ENCODE assay signal across 1 cellular context in the genomic region with DNA sequence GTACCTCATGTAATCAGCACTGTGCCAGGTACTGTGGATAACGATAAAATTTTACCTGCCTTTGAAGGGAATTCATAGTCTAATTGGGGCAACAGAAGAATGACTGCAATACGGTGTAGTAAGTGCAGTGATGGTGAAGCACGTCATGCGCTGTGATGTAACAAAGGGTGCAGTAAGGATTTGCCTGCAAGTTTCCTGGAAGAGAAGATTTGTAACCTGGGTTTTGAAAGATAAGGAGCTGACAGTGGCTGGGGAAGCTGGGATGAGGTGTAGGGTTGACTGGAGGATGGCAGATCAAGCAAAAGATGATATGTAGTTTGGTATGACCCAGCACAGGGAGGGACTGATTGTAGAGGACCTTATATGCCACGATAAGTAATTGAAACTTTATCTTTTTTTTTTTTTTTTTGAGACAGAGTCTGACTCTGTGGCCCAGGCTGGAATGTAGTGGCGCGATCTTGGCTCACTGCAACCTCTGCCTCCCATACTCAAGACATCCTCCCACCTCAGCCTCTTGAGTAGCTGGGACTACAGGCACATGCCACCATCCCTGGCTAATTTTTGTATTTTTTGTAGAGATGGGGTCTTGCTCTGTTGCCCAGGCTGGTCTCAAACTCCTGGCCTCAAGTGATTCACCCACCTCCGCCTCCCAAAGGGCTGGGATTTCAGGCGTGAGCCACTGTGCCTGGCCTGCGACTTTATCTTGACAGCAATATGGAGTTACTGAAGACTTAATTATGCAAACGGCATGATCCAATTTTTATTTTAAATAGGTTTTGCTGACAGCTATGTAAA.
TF ChIP-seq lines count a peak whose summit lies in the region.

No MANE protein-coding gene starts in this region.

TF ChIP-seq in K562, 482 proteins besides CTCF, POLR2A, EP300 and RAD21 (continued from another document and continues in another):
- TF ChIP-seq, protein P1, sequence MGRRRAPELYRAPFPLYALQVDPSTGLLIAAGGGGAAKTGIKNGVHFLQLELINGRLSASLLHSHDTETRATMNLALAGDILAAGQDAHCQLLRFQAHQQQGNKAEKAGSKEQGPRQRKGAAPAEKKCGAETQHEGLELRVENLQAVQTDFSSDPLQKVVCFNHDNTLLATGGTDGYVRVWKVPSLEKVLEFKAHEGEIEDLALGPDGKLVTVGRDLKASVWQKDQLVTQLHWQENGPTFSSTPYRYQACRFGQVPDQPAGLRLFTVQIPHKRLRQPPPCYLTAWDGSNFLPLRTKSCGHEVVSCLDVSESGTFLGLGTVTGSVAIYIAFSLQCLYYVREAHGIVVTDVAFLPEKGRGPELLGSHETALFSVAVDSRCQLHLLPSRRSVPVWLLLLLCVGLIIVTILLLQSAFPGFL (CRISPR knock-in tag; IDR thresholded peaks at IDR 0.05): no peak
- 0 out of 4 replicates have a peak, but pooled peaks of 1 of the 2 experiments have one; percentile 32 for TF ChIP-seq ETV6 (IDR thresholded peaks at IDR 0.05; ENCODE audit: borderline replicate concordance in 1 of 2, low read depth in 2 of 2, low read length in 1 of 2)
- no peak for TF ChIP-seq ETV6 (CRISPR knock-in tag; IDR thresholded peaks at IDR 0.05; ENCODE audit: borderline replicate concordance)
- TF ChIP-seq THRA (IDR thresholded peaks at IDR 0.05): no peak
- TF ChIP-seq ARID1B (IDR thresholded peaks at IDR 0.05): peak; percentile 85
- TF ChIP-seq MEIS2 (IDR thresholded peaks at IDR 0.05; ENCODE audit: partially characterized antibody): peak; percentile 91
- TF ChIP-seq CTBP1 (IDR thresholded peaks at IDR 0.05; ENCODE audit: borderline replicate concordance): peak; percentile 94
- 0 out of 4 replicates have a peak, but pooled peaks of 1 of the 2 experiments have one; percentile 56 for TF ChIP-seq ZNF318 (IDR thresholded peaks at IDR 0.05; ENCODE audit: borderline replicate concordance in 1 of 2, low read depth in 1 of 2)
- TF ChIP-seq CEBPB (tag; IDR thresholded peaks at IDR 0.05): peak; percentile 91
- TF ChIP-seq ZNF384 (IDR thresholded peaks at IDR 0.05; ENCODE audit: low read depth, low read length): peak; percentile 42; the same call in 1 of the 2 replicates
- no peak for TF ChIP-seq NR4A1 (CRISPR knock-in tag; IDR thresholded peaks at IDR 0.05)
- no peak for TF ChIP-seq NR4A1 (tag; IDR thresholded peaks at IDR 0.05)
- TF ChIP-seq ZNF584 (CRISPR knock-in tag; IDR thresholded peaks at IDR 0.05; ENCODE audit: low read depth): no peak
- no peak for TF ChIP-seq ATF4 (CRISPR knock-in tag; IDR thresholded peaks at IDR 0.05)
- TF ChIP-seq BRD4 (IDR thresholded peaks at IDR 0.05): no peak
- no peak; the same call in 1 of the 2 replicates for TF ChIP-seq CEBPG (CRISPR knock-in tag; IDR thresholded peaks at IDR 0.05)
- peak; percentile 76 to 86 for TF ChIP-seq CEBPG (tag; conservative IDR thresholded peaks at IDR 0.05 in 1 of 2, IDR thresholded peaks at IDR 0.05 in 1 of 2)
- TF ChIP-seq TGIF2 (CRISPR knock-in tag; IDR thresholded peaks at IDR 0.05): no peak
- TF ChIP-seq TAF9B (IDR thresholded peaks at IDR 0.05; ENCODE audit: partially characterized antibody): no peak
- no peak for TF ChIP-seq WHSC1 (IDR thresholded peaks at IDR 0.05; ENCODE audit: low read length)
- no peak for TF ChIP-seq SMAD1 (IDR thresholded peaks at IDR 0.05; ENCODE audit: low read depth, low read length, partially characterized antibody)
- TF ChIP-seq NCOA4 (IDR thresholded peaks at IDR 0.05; ENCODE audit: partially characterized antibody): no peak
- TF ChIP-seq, protein P2, sequence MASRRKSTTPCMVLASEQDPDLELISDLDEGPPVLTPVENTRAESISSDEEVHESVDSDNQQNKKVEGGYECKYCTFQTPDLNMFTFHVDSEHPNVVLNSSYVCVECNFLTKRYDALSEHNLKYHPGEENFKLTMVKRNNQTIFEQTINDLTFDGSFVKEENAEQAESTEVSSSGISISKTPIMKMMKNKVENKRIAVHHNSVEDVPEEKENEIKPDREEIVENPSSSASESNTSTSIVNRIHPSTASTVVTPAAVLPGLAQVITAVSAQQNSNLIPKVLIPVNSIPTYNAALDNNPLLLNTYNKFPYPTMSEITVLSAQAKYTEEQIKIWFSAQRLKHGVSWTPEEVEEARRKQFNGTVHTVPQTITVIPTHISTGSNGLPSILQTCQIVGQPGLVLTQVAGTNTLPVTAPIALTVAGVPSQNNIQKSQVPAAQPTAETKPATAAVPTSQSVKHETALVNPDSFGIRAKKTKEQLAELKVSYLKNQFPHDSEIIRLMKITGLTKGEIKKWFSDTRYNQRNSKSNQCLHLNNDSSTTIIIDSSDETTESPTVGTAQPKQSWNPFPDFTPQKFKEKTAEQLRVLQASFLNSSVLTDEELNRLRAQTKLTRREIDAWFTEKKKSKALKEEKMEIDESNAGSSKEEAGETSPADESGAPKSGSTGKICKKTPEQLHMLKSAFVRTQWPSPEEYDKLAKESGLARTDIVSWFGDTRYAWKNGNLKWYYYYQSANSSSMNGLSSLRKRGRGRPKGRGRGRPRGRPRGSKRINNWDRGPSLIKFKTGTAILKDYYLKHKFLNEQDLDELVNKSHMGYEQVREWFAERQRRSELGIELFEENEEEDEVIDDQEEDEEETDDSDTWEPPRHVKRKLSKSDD (conservative IDR thresholded peaks at IDR 0.05; ENCODE audit: low read length): no peak
- TF ChIP-seq, protein P3, sequence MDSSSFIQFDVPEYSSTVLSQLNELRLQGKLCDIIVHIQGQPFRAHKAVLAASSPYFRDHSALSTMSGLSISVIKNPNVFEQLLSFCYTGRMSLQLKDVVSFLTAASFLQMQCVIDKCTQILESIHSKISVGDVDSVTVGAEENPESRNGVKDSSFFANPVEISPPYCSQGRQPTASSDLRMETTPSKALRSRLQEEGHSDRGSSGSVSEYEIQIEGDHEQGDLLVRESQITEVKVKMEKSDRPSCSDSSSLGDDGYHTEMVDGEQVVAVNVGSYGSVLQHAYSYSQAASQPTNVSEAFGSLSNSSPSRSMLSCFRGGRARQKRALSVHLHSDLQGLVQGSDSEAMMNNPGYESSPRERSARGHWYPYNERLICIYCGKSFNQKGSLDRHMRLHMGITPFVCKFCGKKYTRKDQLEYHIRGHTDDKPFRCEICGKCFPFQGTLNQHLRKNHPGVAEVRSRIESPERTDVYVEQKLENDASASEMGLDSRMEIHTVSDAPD (CRISPR knock-in tag; IDR thresholded peaks at IDR 0.05): no peak
- TF ChIP-seq ARID3B (CRISPR knock-in tag; IDR thresholded peaks at IDR 0.05; ENCODE audit: borderline replicate concordance): no peak
- TF ChIP-seq ETV1 (tag; conservative IDR thresholded peaks at IDR 0.05; ENCODE audit: low read depth): no peak
- TF ChIP-seq ZBTB26 (CRISPR knock-in tag; IDR thresholded peaks at IDR 0.05): no peak
- no peak for TF ChIP-seq ZNF780A (CRISPR knock-in tag; IDR thresholded peaks at IDR 0.05)
- TF ChIP-seq, protein P4, sequence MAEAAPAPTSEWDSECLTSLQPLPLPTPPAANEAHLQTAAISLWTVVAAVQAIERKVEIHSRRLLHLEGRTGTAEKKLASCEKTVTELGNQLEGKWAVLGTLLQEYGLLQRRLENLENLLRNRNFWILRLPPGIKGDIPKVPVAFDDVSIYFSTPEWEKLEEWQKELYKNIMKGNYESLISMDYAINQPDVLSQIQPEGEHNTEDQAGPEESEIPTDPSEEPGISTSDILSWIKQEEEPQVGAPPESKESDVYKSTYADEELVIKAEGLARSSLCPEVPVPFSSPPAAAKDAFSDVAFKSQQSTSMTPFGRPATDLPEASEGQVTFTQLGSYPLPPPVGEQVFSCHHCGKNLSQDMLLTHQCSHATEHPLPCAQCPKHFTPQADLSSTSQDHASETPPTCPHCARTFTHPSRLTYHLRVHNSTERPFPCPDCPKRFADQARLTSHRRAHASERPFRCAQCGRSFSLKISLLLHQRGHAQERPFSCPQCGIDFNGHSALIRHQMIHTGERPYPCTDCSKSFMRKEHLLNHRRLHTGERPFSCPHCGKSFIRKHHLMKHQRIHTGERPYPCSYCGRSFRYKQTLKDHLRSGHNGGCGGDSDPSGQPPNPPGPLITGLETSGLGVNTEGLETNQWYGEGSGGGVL (CRISPR knock-in tag; IDR thresholded peaks at IDR 0.05): no peak
- peak; percentile 89 for TF ChIP-seq ZEB2 (IDR thresholded peaks at IDR 0.05)
- TF ChIP-seq SMARCA5 (IDR thresholded peaks at IDR 0.05): no peak
